Comparison of ENCODE assay signal across 8 cellular contexts in the genomic region with DNA sequence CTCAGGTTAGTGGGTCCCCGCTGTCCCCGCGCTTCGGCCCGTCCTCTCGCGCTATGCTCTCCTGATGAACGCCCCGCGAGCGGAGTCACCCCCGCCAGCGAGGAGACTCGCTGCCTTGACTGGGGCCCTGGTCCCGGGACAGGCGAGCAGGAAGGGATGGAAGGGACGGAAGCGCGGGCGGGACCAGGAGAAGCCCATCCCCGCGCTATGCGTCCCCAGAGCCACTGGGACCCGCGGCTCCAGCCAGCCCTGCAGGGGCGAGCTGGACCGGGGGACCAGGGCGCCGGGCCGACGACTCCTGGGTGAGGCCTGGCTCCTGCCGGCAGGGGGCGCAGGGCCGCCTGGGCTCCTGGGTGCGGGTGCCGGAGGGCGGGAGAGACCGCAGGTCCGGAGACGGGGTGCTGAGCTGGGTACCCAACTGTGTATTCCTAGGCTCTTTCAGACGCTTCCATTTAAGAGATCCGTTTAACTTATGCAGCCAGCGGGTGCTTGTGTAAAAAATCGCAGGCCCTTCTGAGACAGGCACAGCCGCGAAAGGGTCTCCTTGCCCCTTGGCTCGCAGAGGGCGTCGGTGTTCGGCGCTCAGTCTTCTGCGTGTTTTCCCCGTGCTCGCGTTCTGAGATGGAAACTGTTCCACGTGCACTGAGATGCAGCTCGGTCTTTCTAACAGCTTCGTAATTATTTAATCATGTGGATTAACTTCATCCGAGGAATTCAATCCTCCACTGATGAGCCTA. TPM values are rescaled to one million over a fixed set of nuclear protein-coding genes. Genes with fewer than 3 reads are reported as not detected.
A peak's percentile ranks its signal among the peaks of the same experiment; 100 is the strongest.
DNase-seq lines count a peak whose midpoint lies in the region; TF ChIP-seq lines count a peak whose summit lies in the region.

No MANE protein-coding gene starts in this region.

- peak overlapping the region; percentile 67 for H3K4me3 ChIP-seq in choroid plexus epithelial cell (ENCODE audit: low read depth, low read length)

- H3K27ac Mint-ChIP-seq in HFFc6 = no peak overlapping the region

- 0 out of 2 replicates have a peak, but pooled peaks cover 2% of the 10 kb centered on the region for H3K27me3 Mint-ChIP-seq in HFFc6 (ENCODE audit: insufficient read depth)

- peak; percentile 80 for TF ChIP-seq CTCF in GM12872 (IDR thresholded peaks at IDR 0.05; ENCODE audit: insufficient read depth, low read depth, low read length)
- peak; percentile 98 for TF ChIP-seq CTCF in HFFc6 (IDR thresholded peaks at IDR 0.05)
- TF ChIP-seq CTCF in choroid plexus epithelial cell (conservative IDR thresholded peaks at IDR 0.05; ENCODE audit: low read depth, low read length) = peak; percentile 70

- H3K36me3 Mint-ChIP-seq in HFFc6 (ENCODE audit: low read depth) = peaks cover 12% of the 10 kb centered on the region

- peak overlapping the region; percentile 56 for H3K27ac ChIP-seq in layer of hippocampus (ENCODE audit: low read depth, low read length)

- peak overlapping the region; percentile 84 for H3K4me3 Mint-ChIP-seq in HFFc6

- H3K4me1 Mint-ChIP-seq in HFFc6 (ENCODE audit: low read depth) = peaks cover 37% of the 10 kb centered on the region

- DNase-seq in HFFc6 (peak; percentile 37), NCI-H146 (lab: John Stamatoyannopoulos, UW) (peak; percentile 82), choroid plexus epithelial cell (ENCODE audit: low read depth) (peak; percentile 69), DMS153 treated with DMSO at 0.1 percent for 48 hours (lab: John Stamatoyannopoulos, UW; ENCODE audit: unreplicated experiment) (no peak)
- peak; percentile 74 to 77 for DNase-seq in activated CD4-positive, alpha-beta T cell treated with anti-CD3 and anti-CD28 coated beads for 4 hours
- peak; percentile 53 to 66 for DNase-seq in stimulated activated CD4-positive, alpha-beta T cell treated with anti-CD3 and anti-CD28 coated beads, Interleukin-15, amount 100 ng/mL, for 48 hours (ENCODE audit: low read depth in 2 of 2)

- peaks cover 7% of the 10 kb centered on the region; the same call in 1 of the 2 replicates for H3K9me3 Mint-ChIP-seq in HFFc6

- no peaks in the 10 kb centered on the region for H3K27me3 ChIP-seq in layer of hippocampus (ENCODE audit: control insufficient read depth, insufficient read depth, low read length)

RNA-seq across cellular contexts. Expression of gene SYCP2, which starts 0.6 kb away (rescaled TPM):
- total RNA-seq in HFFc6 (2021; fragmentation: NEBNext Ultra II Directional; extraction: Animal tissue kit (Norgen Biotek cat#: 25700)) = 1 to 10 TPM in 1 of 6 experiments, under 1 TPM in 5; 0.23 to 1.1 (median 0.56) TPM

RNA-seq across cellular contexts. Expression of gene PPP1R3D, which starts 6.1 kb away (rescaled TPM):
- total RNA-seq in HFFc6 (2021; fragmentation: NEBNext Ultra II Directional; extraction: Animal tissue kit (Norgen Biotek cat#: 25700)) = 1 to 10 TPM; 5.6 to 6.8 (median 6.2) TPM

RNA-seq across cellular contexts. Expression of gene FAM217B, which starts 6.2 kb away (rescaled TPM):
- 10 to 100 TPM; 16.6 to 20.0 (median 18.6) TPM for total RNA-seq in HFFc6 (2021; fragmentation: NEBNext Ultra II Directional; extraction: Animal tissue kit (Norgen Biotek cat#: 25700))

RNA-seq across cellular contexts. Expression of gene CDH26, which starts 24.2 kb away (rescaled TPM):
- total RNA-seq in HFFc6 (2021; fragmentation: NEBNext Ultra II Directional; extraction: Animal tissue kit (Norgen Biotek cat#: 25700)) = under 1 TPM in 2 of 6 experiments, not detected in 4; 0.17 to 0.27 TPM
